12 cellular contexts compared by ENCODE assay signal in the genomic region with DNA sequence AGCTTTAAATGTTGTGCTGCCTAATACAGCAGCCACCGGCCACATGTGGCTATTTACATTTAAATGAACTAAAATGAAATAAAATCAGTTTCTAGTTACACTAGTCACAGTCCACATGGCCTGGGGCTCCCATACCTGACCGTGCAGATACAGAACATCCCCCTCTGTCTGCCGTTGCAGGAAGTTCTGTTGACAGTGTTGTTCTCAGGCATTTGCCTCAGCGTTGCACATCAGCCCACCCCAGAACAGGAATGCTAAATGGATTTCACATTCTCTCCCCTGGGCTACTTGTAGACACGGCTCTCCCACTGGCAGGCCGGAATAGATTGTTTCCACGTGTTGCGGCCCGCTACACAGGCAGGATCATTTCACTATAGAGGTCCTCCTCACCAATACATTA. TPM values are rescaled to one million over a fixed set of nuclear protein-coding genes. Genes with fewer than 3 reads are reported as not detected.
DNase-seq lines count a peak whose midpoint lies in the region; ATAC-seq, FAIRE-seq and TF ChIP-seq lines count a peak whose summit lies in the region.
"Had no signal": no experiment of that assay in that cellular context is flagged by ENCODE, and none has a peak within 500 bp of the region (broad histone marks: within the 10 kb centered on the region; RNA-seq: fewer than 3 reads in every experiment).

No MANE protein-coding gene starts in this region.

- H3K4me1 Mint-ChIP-seq in activated CD4-positive, alpha-beta memory T cell treated with anti-CD3 and anti-CD28 coated beads for 36 hours (ENCODE audit: low read depth), result no peaks in the 10 kb centered on the region
- peaks cover 8% of the 10 kb centered on the region for H3K4me1 Mint-ChIP-seq in activated CD4-positive, alpha-beta memory T cell treated with anti-CD3 and anti-CD28 coated beads, Interleukin-2, amount 10 ng/mL, durations not matched to agents 7 days and 5 days
- no peaks in the 10 kb centered on the region for H3K4me1 Mint-ChIP-seq in stimulated activated effector memory CD8-positive, alpha-beta T cell treated with anti-CD3 and anti-CD28 coated beads, Interleukin-12 subunit alpha, Interleukin-12 subunit beta, amount 100 ng/mL, for 72 hours

- H3K4me1 ChIP-seq in H1 (replicated peaks in 1 of 4; ENCODE audit: control insufficient read depth in 3 of 4, insufficient read depth in 4 of 4, low read length in 3 of 4), result peaks cover 4 to 18% (median 11%) of the 10 kb centered on the region in 4 experiments; a peak in 6 of 7 replicates

- H3K4me2 ChIP-seq in H1 (ENCODE audit: insufficient read depth in 1 of 2, low read depth in 2 of 2, low read length in 2 of 2), result no peak overlapping the region

- CTCF ChIA-PET in activated CD4-positive, alpha-beta memory T cell treated with anti-CD3 and anti-CD28 coated beads for 36 hours (lab: Charles Lee), result no interaction called here
- CTCF ChIA-PET in activated CD4-positive, alpha-beta memory T cell treated with anti-CD3 and anti-CD28 coated beads, Interleukin-2, amount 10 ng/mL, durations not matched to agents 7 days and 5 days (lab: Charles Lee), result no interaction called here
- CTCF ChIA-PET in H1 (lab: Charles Lee; ENCODE audit: partially characterized antibody), result interaction anchor here (0.6 to 6.6 kb wide), 5 partner anchors 9 to 845 kb away, joined by 3 to 55 read pairs (median 4); no protein-coding TSS in a partner anchor

- no peak overlapping the region for H3K27ac ChIP-seq in H1 (ENCODE audit: low read depth, low read length)

- H3K4me3 ChIP-seq in NB4 (ENCODE audit: low read depth, low read length) (no peak overlapping the region), H1 (ENCODE audit: extremely low read depth in 1 of 4, insufficient read depth in 2 of 4, low read depth in 3 of 4, low read length in 4 of 4) (no peak overlapping the region)
- H3K4me3 ChIP-seq: spleen had no signal

- peak; percentile 50 to 66 for TF ChIP-seq RAD21 in H1 (IDR thresholded peaks at IDR 0.05 in 1 of 2, conservative IDR thresholded peaks at IDR 0.05 in 1 of 2; ENCODE audit: low read depth in 2 of 2, low read length in 2 of 2)

- no peak overlapping the region for H3K27ac Mint-ChIP-seq in activated CD4-positive, alpha-beta memory T cell treated with anti-CD3 and anti-CD28 coated beads for 36 hours
- no peak overlapping the region for H3K27ac Mint-ChIP-seq in activated CD4-positive, alpha-beta memory T cell treated with anti-CD3 and anti-CD28 coated beads, Interleukin-2, amount 10 ng/mL, durations not matched to agents 7 days and 5 days
- H3K27ac Mint-ChIP-seq in stimulated activated effector memory CD8-positive, alpha-beta T cell treated with anti-CD3 and anti-CD28 coated beads, Interleukin-12 subunit alpha, Interleukin-12 subunit beta, amount 100 ng/mL, for 72 hours, result no peak overlapping the region
- H3K27ac Mint-ChIP-seq: CD8-positive, alpha-beta T cell had no signal

- H3K56ac ChIP-seq in H1 (replicated peaks; ENCODE audit: insufficient read length, low read depth, low read length), result no peak overlapping the region

- H2BK20ac ChIP-seq in H1 (ENCODE audit: low read length), result no peak overlapping the region

- H3K4me3 Mint-ChIP-seq in activated CD4-positive, alpha-beta memory T cell treated with anti-CD3 and anti-CD28 coated beads for 36 hours, result no peak overlapping the region
- H3K4me3 Mint-ChIP-seq in activated CD4-positive, alpha-beta memory T cell treated with anti-CD3 and anti-CD28 coated beads, Interleukin-2, amount 10 ng/mL, durations not matched to agents 7 days and 5 days, result no peak overlapping the region
- no peak overlapping the region for H3K4me3 Mint-ChIP-seq in stimulated activated effector memory CD8-positive, alpha-beta T cell treated with anti-CD3 and anti-CD28 coated beads, Interleukin-12 subunit alpha, Interleukin-12 subunit beta, amount 100 ng/mL, for 72 hours
- H3K4me3 Mint-ChIP-seq: CD8-positive, alpha-beta T cell had no signal

- H3K9ac ChIP-seq in H1 (replicated peaks in 1 of 4; ENCODE audit: extremely low read depth in 1 of 4, low read depth in 3 of 4, low read length in 3 of 4), result no peak overlapping the region

- no peaks in the 10 kb centered on the region for H3K9me3 ChIP-seq in H1 (ENCODE audit: insufficient read depth in 2 of 2, low read depth in 1 of 2, low read length in 1 of 2)
- H3K9me3 ChIP-seq: spleen had no signal

- no peaks in the 10 kb centered on the region for H3K27me3 ChIP-seq in H1 (replicated peaks in 1 of 4; ENCODE audit: control insufficient read depth in 3 of 4, extremely low read depth in 1 of 4, insufficient read depth in 3 of 4, low read length in 3 of 4)
- H3K27me3 ChIP-seq: spleen had no signal

- H4K20me1 ChIP-seq in H1 (replicated peaks in 1 of 2; ENCODE audit: control insufficient read depth in 1 of 2, insufficient read depth in 2 of 2, low read length in 2 of 2), result peaks cover 1 to 12% of the 10 kb centered on the region in 2 experiments

- H2AK5ac ChIP-seq in H1 (ENCODE audit: low read depth, low read length), result no peak overlapping the region

- peak; percentile 14 for TF ChIP-seq CTCF in NB4 (IDR thresholded peaks at IDR 0.05; ENCODE audit: low read depth, low read length)
- TF ChIP-seq CTCF in H1 (IDR thresholded peaks at IDR 0.05; ENCODE audit: control extremely low read depth in 1 of 3, insufficient read depth in 1 of 3, low read depth in 1 of 3, low read length in 3 of 3), result peak; percentile 59 to 72 (median 60)

- peaks cover 7% of the 10 kb centered on the region for H3K27me3 Mint-ChIP-seq in activated CD4-positive, alpha-beta memory T cell treated with anti-CD3 and anti-CD28 coated beads for 36 hours
- H3K27me3 Mint-ChIP-seq in activated CD4-positive, alpha-beta memory T cell treated with anti-CD3 and anti-CD28 coated beads, Interleukin-2, amount 10 ng/mL, durations not matched to agents 7 days and 5 days, result peaks cover 20% of the 10 kb centered on the region

- H3K79me2 ChIP-seq in H1 (ENCODE audit: control insufficient read depth in 1 of 2, insufficient read depth in 2 of 2, low read length in 2 of 2), result peaks cover 0 to 8% of the 10 kb centered on the region in 2 experiments; a peak in 2 of 4 replicates

- H4K8ac ChIP-seq in H1 (ENCODE audit: extremely low read depth, insufficient read depth, low read length), result no peak overlapping the region

- no peaks in the 10 kb centered on the region for H3K79me1 ChIP-seq in H1 (ENCODE audit: low read depth, low read length)

- H3K18ac ChIP-seq in H1 (ENCODE audit: extremely low read depth, low read length), result no peak overlapping the region; the same call in 1 of the 2 replicates

- no peak for TF ChIP-seq EP300 in H1 (IDR thresholded peaks at IDR 0.05; ENCODE audit: borderline replicate concordance in 1 of 2, low read depth in 2 of 2, low read length in 2 of 2)

- no peak overlapping the region for H2BK12ac ChIP-seq in H1 (ENCODE audit: low read depth, low read length)

- H4K5ac ChIP-seq in H1 (ENCODE audit: insufficient read length, low read depth, low read length), result no peak overlapping the region

- H3K9me3 Mint-ChIP-seq in activated CD4-positive, alpha-beta memory T cell treated with anti-CD3 and anti-CD28 coated beads for 36 hours, result no peaks in the 10 kb centered on the region
- no peaks in the 10 kb centered on the region for H3K9me3 Mint-ChIP-seq in activated CD4-positive, alpha-beta memory T cell treated with anti-CD3 and anti-CD28 coated beads, Interleukin-2, amount 10 ng/mL, durations not matched to agents 7 days and 5 days
- H3K9me3 Mint-ChIP-seq in stimulated activated effector memory CD8-positive, alpha-beta T cell treated with anti-CD3 and anti-CD28 coated beads, Interleukin-12 subunit alpha, Interleukin-12 subunit beta, amount 100 ng/mL, for 72 hours, result no peaks in the 10 kb centered on the region
- H3K9me3 Mint-ChIP-seq: CD8-positive, alpha-beta T cell had no signal

- peaks cover 32 to 97% (median 74%) of the 10 kb centered on the region in 4 experiments for H3K36me3 ChIP-seq in H1 (ENCODE audit: control insufficient read depth in 2 of 4, insufficient read depth in 4 of 4, low read length in 3 of 4)

- H4K91ac ChIP-seq in H1 (replicated peaks; ENCODE audit: insufficient read length, low read length), result no peak overlapping the region

- no peak overlapping the region for H3K4ac ChIP-seq in H1 (replicated peaks; ENCODE audit: insufficient read length, low read depth, low read length)

- TF ChIP-seq POLR2A in NB4 (IDR thresholded peaks at IDR 0.05; ENCODE audit: extremely low read depth, insufficient read length) (no peak), H1 (IDR thresholded peaks at IDR 0.05; ENCODE audit: control extremely low read depth in 1 of 2, low read depth in 2 of 2, low read length in 2 of 2) (no peak)

- H3K23ac ChIP-seq in H1 (ENCODE audit: insufficient read length), result no peak overlapping the region

- H3K36me3 Mint-ChIP-seq in activated CD4-positive, alpha-beta memory T cell treated with anti-CD3 and anti-CD28 coated beads for 36 hours, result no peaks in the 10 kb centered on the region
- no peaks in the 10 kb centered on the region for H3K36me3 Mint-ChIP-seq in activated CD4-positive, alpha-beta memory T cell treated with anti-CD3 and anti-CD28 coated beads, Interleukin-2, amount 10 ng/mL, durations not matched to agents 7 days and 5 days (ENCODE audit: low read depth)
- no peaks in the 10 kb centered on the region for H3K36me3 Mint-ChIP-seq in stimulated activated effector memory CD8-positive, alpha-beta T cell treated with anti-CD3 and anti-CD28 coated beads, Interleukin-12 subunit alpha, Interleukin-12 subunit beta, amount 100 ng/mL, for 72 hours
- H3K36me3 Mint-ChIP-seq: CD8-positive, alpha-beta T cell had no signal

- H2BK120ac ChIP-seq in H1 (replicated peaks; ENCODE audit: low read depth, low read length), result no peak overlapping the region

- no peak overlapping the region for H2BK5ac ChIP-seq in H1 (ENCODE audit: low read depth, low read length)

- no peak overlapping the region for H2AFZ ChIP-seq in H1 (ENCODE audit: low read length)

- no peak overlapping the region for H2BK15ac ChIP-seq in H1 (ENCODE audit: low read length)

- 89% methylated on average over 9 of the region's 9 CpGs; no CpG with 5 or more reads in 1 of the 2 experiments for WGBS in H1 (ENCODE audit: extremely low coverage in 1 of 2, insufficient coverage in 1 of 2, insufficient read length in 1 of 2, insufficient replicate concordance in 2 of 2, low coverage in 1 of 2, low lambda C conversion rate in 2 of 2, missing lambda C conversion rate in 1 of 2), 2 experiments

- intact Hi-C loops in activated CD4-positive, alpha-beta memory T cell treated with anti-CD3 and anti-CD28 coated beads for 36 hours (cut with micrococcal nuclease), result no loop called here

- POLR2A ChIA-PET in activated CD4-positive, alpha-beta memory T cell treated with anti-CD3 and anti-CD28 coated beads for 36 hours (lab: Charles Lee), result no interaction called here
- POLR2A ChIA-PET in activated CD4-positive, alpha-beta memory T cell treated with anti-CD3 and anti-CD28 coated beads, Interleukin-2, amount 10 ng/mL, durations not matched to agents 7 days and 5 days (lab: Charles Lee), result no interaction called here
- POLR2A ChIA-PET in H1 (lab: Charles Lee; ENCODE audit: partially characterized antibody), result no interaction called here

- FAIRE-seq in H1 (lab: Jason Lieb, UNC) (no peak), RCC 7860 (lab: Jason Lieb, UNC) (no peak)

- no peaks in the 10 kb centered on the region for H3K23me2 ChIP-seq in H1 (ENCODE audit: low read depth, low read length)

- peak; percentile 52 for ATAC-seq in stimulated activated effector memory CD8-positive, alpha-beta T cell treated with anti-CD3 and anti-CD28 coated beads, Interleukin-12 subunit alpha, Interleukin-12 subunit beta, amount 100 ng/mL, for 72 hours
- ATAC-seq: CD8-positive, alpha-beta T cell had no signal

- H3K14ac ChIP-seq in H1 (ENCODE audit: insufficient read length), result no peak overlapping the region

- DNase-seq in activated CD4-positive, alpha-beta memory T cell treated with anti-CD3 and anti-CD28 coated beads for 36 hours, result peak; percentile 14
- DNase-seq in activated CD4-positive, alpha-beta memory T cell treated with anti-CD3 and anti-CD28 coated beads, Interleukin-2, amount 10 ng/mL, durations not matched to agents 7 days and 5 days, result no peak
- DNase-seq in NB4 (ENCODE audit: low read depth) (peak; percentile 27), H1 (ENCODE audit: low read depth in 1 of 2, low spot score in 2 of 2) (no peak), RCC 7860 (ENCODE audit: low spot score) (no peak), H4 (ENCODE audit: low spot score) (no peak)
- DNase-seq in stimulated activated effector memory CD8-positive, alpha-beta T cell treated with anti-CD3 and anti-CD28 coated beads, Interleukin-12 subunit alpha, Interleukin-12 subunit beta, amount 100 ng/mL, for 72 hours (ENCODE audit: low spot score in 2 of 2), result no peak
- DNase-seq in stimulated activated CD4-positive, alpha-beta T cell treated with anti-CD3 and anti-CD28 coated beads, Interleukin-12 subunit alpha, Interleukin-12 subunit beta, amount 100 ng/mL, for 4 hours, result no peak
- DNase-seq: CD8-positive, alpha-beta T cell; head of caudate nucleus; NCI-H446 treated with DMSO at 0.1 percent for 48 hours; spleen had no signal

RNA-seq across cellular contexts. Expression of a gene that starts 26.3 kb away (rescaled TPM):
- under 1 TPM; 0.15 to 0.40 TPM for total RNA-seq in activated CD4-positive, alpha-beta memory T cell treated with anti-CD3 and anti-CD28 coated beads for 36 hours
- total RNA-seq in activated CD4-positive, alpha-beta memory T cell treated with anti-CD3 and anti-CD28 coated beads, Interleukin-2, amount 10 ng/mL, durations not matched to agents 7 days and 5 days, result under 1 TPM; 0.15 to 0.30 TPM
- 27.3 and 29.1 TPM in 2 replicates for total RNA-seq in H1 (2021; fragmentation: NEBNext Ultra II Directional; extraction: Animal tissue kit (Norgen Biotek cat#: 25700))
- 13.5 and 19.7 TPM in 2 replicates for polyA plus RNA-seq in H1 (2011; rRNA removed)
- polyA plus RNA-seq in H1 (2011; cell fraction: cytosol; rRNA removed), result 18.4 TPM
- 65.7 TPM for polyA plus RNA-seq in H1 (2011; cell fraction: nucleus; rRNA removed)
- 19.6 to 22.8 TPM (median 21.2 TPM) in 4 replicates for polyA plus RNA-seq in H1 (2012, experiment 1 of 2)
- 6.3 TPM for polyA plus RNA-seq in H1 (2012, experiment 2 of 2)
- 18.1 TPM for polyA plus RNA-seq in H1 (2013, experiment 1 of 2)
- 15.5 TPM for polyA plus RNA-seq in H1 (2013, experiment 2 of 2)
- polyA minus RNA-seq in H1 (2011; rRNA and poly(A)+ RNA removed), result 83.6 and 86.3 TPM in 2 replicates
- 65.6 TPM for polyA minus RNA-seq in H1 (2011; cell fraction: cytosol; rRNA and poly(A)+ RNA removed)
- polyA minus RNA-seq in H1 (2011; cell fraction: nucleus; rRNA and poly(A)+ RNA removed), result 76.8 TPM
- total RNA-seq in H4 (2014; rRNA removed; shearing (Covaris generic)), result 8.4 and 9.9 TPM in 2 replicates

Comparison
In these comparisons a context has a peak if more than half of its experiments do, and no peak if none do; other contexts are left out.
1. DNase-seq: peak in activated CD4-positive, alpha-beta memory T cell treated with anti-CD3 and anti-CD28 coated beads for 36 hours (single experiment) and NB4 (single experiment); none in activated CD4-positive, alpha-beta memory T cell treated with anti-CD3 and anti-CD28 coated beads, Interleukin-2, amount 10 ng/mL, durations not matched to agents 7 days and 5 days (single experiment), H1 (0 of 2), stimulated activated effector memory CD8-positive, alpha-beta T cell treated with anti-CD3 and anti-CD28 coated beads, Interleukin-12 subunit alpha, Interleukin-12 subunit beta, amount 100 ng/mL, for 72 hours (0 of 2), stimulated activated CD4-positive, alpha-beta T cell treated with anti-CD3 and anti-CD28 coated beads, Interleukin-12 subunit alpha, Interleukin-12 subunit beta, amount 100 ng/mL, for 4 hours (single experiment), RCC 7860 (single experiment) and H4 (single experiment).